In the genomic region with DNA sequence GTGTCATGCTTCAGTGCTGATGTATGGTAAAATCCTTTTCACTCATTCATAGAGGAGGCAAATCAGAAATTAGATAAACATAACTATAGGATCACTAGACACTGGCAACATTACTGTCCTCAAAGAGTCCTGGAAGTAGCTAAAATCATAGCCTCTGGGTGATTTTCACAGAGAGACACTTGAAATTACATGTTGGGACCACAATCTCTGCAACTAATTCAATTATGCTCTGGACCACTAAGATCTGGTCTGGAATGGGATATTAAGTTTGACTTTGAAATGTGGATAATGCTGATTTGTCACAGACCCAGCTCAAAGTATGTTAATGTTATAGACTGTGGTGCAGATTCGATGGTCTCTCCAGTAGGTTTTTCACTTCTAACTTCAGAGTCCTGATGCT, we compare ENCODE assay signal across 22 cellular contexts.
"Had no signal": no experiment of that assay in that cellular context is flagged by ENCODE, and none has a peak within 500 bp of the region (broad histone marks: within the 10 kb centered on the region; RNA-seq: fewer than 3 reads in every experiment).

No MANE protein-coding gene starts in this region.

- H3K9me3 Mint-ChIP-seq: T-cell; T-helper 1 cell treated with Interleukin-12 subunit alpha and Interleukin-12 subunit beta and Interleukin-4 antibody, amounts not matched to agents 30 μg/mL and 1 μg/mL, for 36 hours had no signal

- H3K4me3 Mint-ChIP-seq: T-cell; T-helper 1 cell treated with Interleukin-12 subunit alpha and Interleukin-12 subunit beta and Interleukin-4 antibody, amounts not matched to agents 30 μg/mL and 1 μg/mL, for 36 hours had no signal

- H3K4me1 ChIP-seq: SJSA1 had no signal

- H3K4me3 ChIP-seq: MG63, SJSA1 had no signal

- H3K36me3 Mint-ChIP-seq: T-cell had no signal

- H3K9me3 ChIP-seq: MG63, SJSA1 had no signal

- H3K4me1 Mint-ChIP-seq: T-cell had no signal

- ATAC-seq: HepG2, Panc1, T-cell had no signal

- H3K36me3 ChIP-seq: MG63, SJSA1 had no signal

- H3K27ac Mint-ChIP-seq: T-cell; T-helper 1 cell treated with Interleukin-12 subunit alpha and Interleukin-12 subunit beta and Interleukin-4 antibody, amounts not matched to agents 30 μg/mL and 1 μg/mL, for 36 hours had no signal

- DNase-seq: IMR-90, Karpas-422, KG1, MG63, NCI-H1092, NCI-H1105 treated with DMSO at 0.1 percent for 48 hours, NCI-H1417 treated with DMSO at 0.1 percent for 48 hours, NCI-H146, NCI-H1694 treated with DMSO at 0.1 percent for 48 hours, NCI-H1930, NCI-H2107, NCI-H226, NCI-H446, NCI-H510A treated with DMSO at 0.1 percent for 48 hours, NCI-H774, SHP77 treated with DMSO at 0.1 percent for 48 hours, T-cell had no signal

- H3K27ac ChIP-seq: RWPE1, SJSA1 had no signal

- H3K27me3 Mint-ChIP-seq: T-cell had no signal
